In the genomic region with DNA sequence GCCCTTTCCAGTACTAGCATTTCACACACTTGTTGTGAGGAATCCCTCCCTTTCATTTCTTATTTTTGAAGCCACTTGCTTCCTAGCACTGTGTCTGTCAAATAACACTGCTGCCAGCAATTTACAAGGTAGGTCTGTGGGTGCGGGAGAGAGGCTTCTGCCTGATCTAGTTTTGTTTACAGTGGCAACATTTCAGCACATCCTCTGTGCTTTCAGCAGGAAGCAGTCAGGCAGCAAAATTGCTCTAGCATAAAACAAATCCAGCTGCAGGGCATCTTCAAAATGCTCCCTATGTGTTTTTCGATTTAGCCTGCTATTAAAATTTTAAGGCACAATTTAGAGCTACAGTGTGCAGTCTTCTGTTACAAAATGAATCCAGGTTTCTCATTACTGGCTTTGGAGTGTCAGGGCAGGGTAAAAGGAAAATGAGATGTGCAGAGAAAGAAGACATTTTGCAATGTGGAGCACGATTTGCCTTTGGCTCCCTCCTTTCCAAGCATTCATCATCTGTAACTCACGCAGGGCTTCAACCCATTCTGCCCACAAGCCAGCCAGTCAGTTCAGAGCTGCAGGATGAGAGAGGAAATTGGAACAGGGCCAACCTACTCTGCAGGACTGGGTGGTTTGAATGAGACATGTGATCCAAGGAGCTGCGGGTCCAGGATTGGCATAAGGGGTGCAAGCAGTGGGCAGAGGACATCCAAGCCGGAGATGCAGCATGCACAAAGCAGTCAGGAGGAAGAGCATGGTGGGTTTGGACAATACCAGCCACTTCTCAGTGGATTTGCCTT, we compare ENCODE assay signal across 11 cellular contexts.
A peak's percentile ranks its signal among the peaks of the same experiment; 100 is the strongest.
DNase-seq lines count a peak whose midpoint lies in the region; ATAC-seq lines count a peak whose summit lies in the region.
"Had no signal": no experiment of that assay in that cellular context is flagged by ENCODE, and none has a peak within 500 bp of the region (broad histone marks: within the 10 kb centered on the region; RNA-seq: fewer than 3 reads in every experiment).

No MANE protein-coding gene starts in this region.

- no peak for ATAC-seq in HG03520 (IDR thresholded peaks at IDR 0.05; ENCODE audit: unreplicated experiment)
- ATAC-seq in HG03135 (IDR thresholded peaks at IDR 0.05; ENCODE audit: unreplicated experiment): no peak

- DNase-seq in COR-L47 (lab: John Stamatoyannopoulos, UW) (peak; percentile 67), NCI-H2029 treated with DMSO at 0.1 percent for 48 hours (lab: John Stamatoyannopoulos, UW) (peak; percentile 64), cerebellum (ENCODE audit: low spot score) (peak; percentile 57), midbrain (lab: John Stamatoyannopoulos, UW) (peak; percentile 54), germinal center (ENCODE audit: low spot score) (no peak)
- DNase-seq in activated naive CD4-positive, alpha-beta T cell treated with anti-CD3 and anti-CD28 coated beads, Interleukin-2, amount 50 U/mL, for 16 hours: no peak
- DNase-seq: activated CD4-positive, CD25-positive, alpha-beta regulatory T cell treated with anti-CD3 and anti-CD28 coated beads, Interleukin-2, amount 50 U/mL, for 72 hours; heart left ventricle; upper lobe of left lung had no signal

Comparison
In these comparisons a context has a peak if more than half of its experiments do, and no peak if none do; other contexts are left out.
1. DNase-seq: peak in COR-L47 (single experiment), NCI-H2029 treated with DMSO at 0.1 percent for 48 hours (single experiment), cerebellum (single experiment) and midbrain (single experiment); none in germinal center (single experiment) and activated naive CD4-positive, alpha-beta T cell treated with anti-CD3 and anti-CD28 coated beads, Interleukin-2, amount 50 U/mL, for 16 hours (single experiment).